1 cellular context compared by ENCODE assay signal in the genomic region with DNA sequence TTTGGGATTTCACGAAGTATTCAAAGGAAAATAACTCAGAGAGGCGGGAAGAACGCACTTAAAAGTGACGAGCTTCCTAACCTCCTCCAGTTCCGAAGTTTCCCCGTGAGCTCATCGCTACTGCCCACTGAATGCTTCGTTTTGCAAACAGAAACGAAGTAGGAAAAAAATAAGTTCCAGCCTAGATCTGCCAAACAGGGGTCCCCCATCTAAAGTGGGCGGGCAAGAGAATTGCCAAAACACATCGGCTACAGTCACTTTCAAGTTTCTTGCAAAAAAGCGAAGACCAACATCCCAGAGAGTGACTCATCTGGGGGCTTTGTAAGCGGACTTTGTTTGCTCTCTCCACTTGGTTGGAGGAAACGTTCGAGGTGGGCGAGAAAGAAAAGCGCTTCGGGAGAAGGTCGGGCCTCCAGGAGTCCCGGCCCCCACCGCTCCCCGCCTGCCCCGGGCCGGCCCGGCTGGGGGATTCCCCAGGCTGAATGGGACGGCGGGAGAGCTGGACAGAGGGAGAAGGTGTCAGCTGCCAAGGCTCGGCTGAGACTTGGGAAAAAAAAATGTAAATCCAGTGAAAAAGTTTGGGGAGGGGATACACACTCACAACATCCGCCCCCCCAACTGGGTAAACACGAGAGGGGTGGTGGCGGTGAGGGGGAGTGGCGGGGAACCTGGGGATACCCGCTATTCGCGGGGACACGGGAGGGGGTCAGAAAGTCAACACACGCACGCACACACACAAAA.
TF ChIP-seq lines count a peak whose summit lies in the region.

No MANE protein-coding gene starts in this region.

TF ChIP-seq in HepG2, 621 proteins besides CTCF, POLR2A, EP300 and RAD21 (continued from another document and continues in another):
- TF ChIP-seq, protein P1, sequence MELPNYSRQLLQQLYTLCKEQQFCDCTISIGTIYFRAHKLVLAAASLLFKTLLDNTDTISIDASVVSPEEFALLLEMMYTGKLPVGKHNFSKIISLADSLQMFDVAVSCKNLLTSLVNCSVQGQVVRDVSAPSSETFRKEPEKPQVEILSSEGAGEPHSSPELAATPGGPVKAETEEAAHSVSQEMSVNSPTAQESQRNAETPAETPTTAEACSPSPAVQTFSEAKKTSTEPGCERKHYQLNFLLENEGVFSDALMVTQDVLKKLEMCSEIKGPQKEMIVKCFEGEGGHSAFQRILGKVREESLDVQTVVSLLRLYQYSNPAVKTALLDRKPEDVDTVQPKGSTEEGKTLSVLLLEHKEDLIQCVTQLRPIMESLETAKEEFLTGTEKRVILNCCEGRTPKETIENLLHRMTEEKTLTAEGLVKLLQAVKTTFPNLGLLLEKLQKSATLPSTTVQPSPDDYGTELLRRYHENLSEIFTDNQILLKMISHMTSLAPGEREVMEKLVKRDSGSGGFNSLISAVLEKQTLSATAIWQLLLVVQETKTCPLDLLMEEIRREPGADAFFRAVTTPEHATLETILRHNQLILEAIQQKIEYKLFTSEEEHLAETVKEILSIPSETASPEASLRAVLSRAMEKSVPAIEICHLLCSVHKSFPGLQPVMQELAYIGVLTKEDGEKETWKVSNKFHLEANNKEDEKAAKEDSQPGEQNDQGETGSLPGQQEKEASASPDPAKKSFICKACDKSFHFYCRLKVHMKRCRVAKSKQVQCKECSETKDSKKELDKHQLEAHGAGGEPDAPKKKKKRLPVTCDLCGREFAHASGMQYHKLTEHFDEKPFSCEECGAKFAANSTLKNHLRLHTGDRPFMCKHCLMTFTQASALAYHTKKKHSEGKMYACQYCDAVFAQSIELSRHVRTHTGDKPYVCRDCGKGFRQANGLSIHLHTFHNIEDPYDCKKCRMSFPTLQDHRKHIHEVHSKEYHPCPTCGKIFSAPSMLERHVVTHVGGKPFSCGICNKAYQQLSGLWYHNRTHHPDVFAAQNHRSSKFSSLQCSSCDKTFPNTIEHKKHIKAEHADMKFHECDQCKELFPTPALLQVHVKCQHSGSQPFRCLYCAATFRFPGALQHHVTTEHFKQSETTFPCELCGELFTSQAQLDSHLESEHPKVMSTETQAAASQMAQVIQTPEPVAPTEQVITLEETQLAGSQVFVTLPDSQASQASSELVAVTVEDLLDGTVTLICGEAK (IDR thresholded peaks at IDR 0.05) = no peak
- TF ChIP-seq, protein P1 (CRISPR knock-in tag; IDR thresholded peaks at IDR 0.05) = no peak
- TF ChIP-seq, protein P2, sequence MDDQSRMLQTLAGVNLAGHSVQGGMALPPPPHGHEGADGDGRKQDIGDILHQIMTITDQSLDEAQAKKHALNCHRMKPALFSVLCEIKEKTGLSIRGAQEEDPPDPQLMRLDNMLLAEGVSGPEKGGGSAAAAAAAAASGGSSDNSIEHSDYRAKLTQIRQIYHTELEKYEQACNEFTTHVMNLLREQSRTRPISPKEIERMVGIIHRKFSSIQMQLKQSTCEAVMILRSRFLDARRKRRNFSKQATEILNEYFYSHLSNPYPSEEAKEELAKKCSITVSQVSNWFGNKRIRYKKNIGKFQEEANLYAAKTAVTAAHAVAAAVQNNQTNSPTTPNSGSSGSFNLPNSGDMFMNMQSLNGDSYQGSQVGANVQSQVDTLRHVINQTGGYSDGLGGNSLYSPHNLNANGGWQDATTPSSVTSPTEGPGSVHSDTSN (CRISPR knock-in tag; IDR thresholded peaks at IDR 0.05; ENCODE audit: borderline replicate concordance) = no peak
- TF ChIP-seq, protein P3, sequence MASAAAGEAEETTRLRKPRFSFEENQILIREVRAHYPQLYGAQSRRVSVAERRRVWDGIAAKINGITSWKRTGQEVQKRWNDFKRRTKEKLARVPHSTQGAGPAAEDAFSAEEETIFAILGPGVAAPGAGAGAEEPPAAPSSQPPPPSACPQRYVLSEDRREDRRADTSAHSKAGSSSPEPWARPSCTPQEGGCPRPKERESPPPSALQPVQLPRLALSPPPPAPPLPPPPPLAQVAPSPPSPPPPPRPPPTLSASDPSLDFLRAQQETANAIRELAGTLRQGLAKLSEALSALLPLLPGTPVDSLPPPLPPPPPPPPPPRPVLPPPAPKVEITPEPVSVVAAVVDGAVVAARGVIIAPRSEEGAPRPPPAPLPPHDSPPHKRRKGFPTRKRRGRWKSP (CRISPR knock-in tag; IDR thresholded peaks at IDR 0.05) = peak; percentile 45; the same call in 1 of the 2 replicates
- TF ChIP-seq, protein P4, sequence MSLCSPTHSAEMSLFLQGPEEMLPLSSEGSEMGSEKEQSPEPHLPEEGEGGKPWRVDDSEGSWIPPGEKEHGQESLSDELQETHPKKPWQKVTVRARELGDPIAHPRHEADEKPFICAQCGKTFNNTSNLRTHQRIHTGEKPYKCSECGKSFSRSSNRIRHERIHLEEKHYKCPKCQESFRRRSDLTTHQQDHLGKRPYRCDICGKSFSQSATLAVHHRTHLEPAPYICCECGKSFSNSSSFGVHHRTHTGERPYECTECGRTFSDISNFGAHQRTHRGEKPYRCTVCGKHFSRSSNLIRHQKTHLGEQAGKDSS (CRISPR knock-in tag; IDR thresholded peaks at IDR 0.05; ENCODE audit: borderline replicate concordance, low read depth) = peak; percentile 14; the same call in 1 of the 2 replicates
- TF ChIP-seq MAFF (IDR thresholded peaks at IDR 0.05; ENCODE audit: low read depth, low read length) (no peak), ZNF766 (CRISPR knock-in tag; IDR thresholded peaks at IDR 0.05; ENCODE audit: borderline replicate concordance) (no peak), FOXP1 (IDR thresholded peaks at IDR 0.05) (no peak), FOXP1 (CRISPR knock-in tag; IDR thresholded peaks at IDR 0.05) (no peak; the same call in 1 of the 2 replicates), ZBTB3 (CRISPR knock-in tag; IDR thresholded peaks at IDR 0.05; ENCODE audit: borderline replicate concordance, low read depth) (no peak), KAT7 (CRISPR knock-in tag; IDR thresholded peaks at IDR 0.05; ENCODE audit: borderline replicate concordance) (no peak), ZNF34 (CRISPR knock-in tag; IDR thresholded peaks at IDR 0.05; ENCODE audit: borderline replicate concordance) (0 out of 2 replicates have a peak, but pooled peaks have one; percentile 21), PHF8 (CRISPR knock-in tag; IDR thresholded peaks at IDR 0.05) (no peak), ZNF230 (CRISPR knock-in tag; IDR thresholded peaks at IDR 0.05) (0 out of 2 replicates have a peak, but pooled peaks have one; percentile 13), ELF4 (CRISPR knock-in tag; IDR thresholded peaks at IDR 0.05; ENCODE audit: borderline replicate concordance) (peak; percentile 77), IRX3 (CRISPR knock-in tag; IDR thresholded peaks at IDR 0.05; ENCODE audit: borderline replicate concordance, low read depth) (no peak), ARNT (IDR thresholded peaks at IDR 0.05) (no peak), RXRB (CRISPR knock-in tag; IDR thresholded peaks at IDR 0.05; ENCODE audit: borderline replicate concordance) (no peak), CREM (IDR thresholded peaks at IDR 0.05) (0 out of 2 replicates have a peak, but pooled peaks have one; percentile 22), CREM (CRISPR knock-in tag; IDR thresholded peaks at IDR 0.05) (no peak), RARG (CRISPR knock-in tag; IDR thresholded peaks at IDR 0.05; ENCODE audit: low read depth) (no peak), ZNF530 (CRISPR knock-in tag; IDR thresholded peaks at IDR 0.05; ENCODE audit: low read depth) (no peak), TARDBP (CRISPR knock-in tag; IDR thresholded peaks at IDR 0.05) (no peak), NKX3-1 (CRISPR knock-in tag; IDR thresholded peaks at IDR 0.05) (no peak), NAIF1 (CRISPR knock-in tag; IDR thresholded peaks at IDR 0.05; ENCODE audit: borderline replicate concordance) (no peak), HDAC1 (CRISPR knock-in tag; IDR thresholded peaks at IDR 0.05) (peak; percentile 33; the same call in 1 of the 2 replicates), ZNF670 (CRISPR knock-in tag; IDR thresholded peaks at IDR 0.05; ENCODE audit: borderline replicate concordance) (0 out of 2 replicates have a peak, but pooled peaks have one; percentile 21)
- TF ChIP-seq, protein P5, sequence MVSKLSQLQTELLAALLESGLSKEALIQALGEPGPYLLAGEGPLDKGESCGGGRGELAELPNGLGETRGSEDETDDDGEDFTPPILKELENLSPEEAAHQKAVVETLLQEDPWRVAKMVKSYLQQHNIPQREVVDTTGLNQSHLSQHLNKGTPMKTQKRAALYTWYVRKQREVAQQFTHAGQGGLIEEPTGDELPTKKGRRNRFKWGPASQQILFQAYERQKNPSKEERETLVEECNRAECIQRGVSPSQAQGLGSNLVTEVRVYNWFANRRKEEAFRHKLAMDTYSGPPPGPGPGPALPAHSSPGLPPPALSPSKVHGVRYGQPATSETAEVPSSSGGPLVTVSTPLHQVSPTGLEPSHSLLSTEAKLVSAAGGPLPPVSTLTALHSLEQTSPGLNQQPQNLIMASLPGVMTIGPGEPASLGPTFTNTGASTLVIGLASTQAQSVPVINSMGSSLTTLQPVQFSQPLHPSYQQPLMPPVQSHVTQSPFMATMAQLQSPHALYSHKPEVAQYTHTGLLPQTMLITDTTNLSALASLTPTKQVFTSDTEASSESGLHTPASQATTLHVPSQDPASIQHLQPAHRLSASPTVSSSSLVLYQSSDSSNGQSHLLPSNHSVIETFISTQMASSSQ (IDR thresholded peaks at IDR 0.05; ENCODE audit: low read depth) = no peak
- TF ChIP-seq, protein P5 (CRISPR knock-in tag; IDR thresholded peaks at IDR 0.05; ENCODE audit: borderline replicate concordance) = no peak
- TF ChIP-seq, protein P6, sequence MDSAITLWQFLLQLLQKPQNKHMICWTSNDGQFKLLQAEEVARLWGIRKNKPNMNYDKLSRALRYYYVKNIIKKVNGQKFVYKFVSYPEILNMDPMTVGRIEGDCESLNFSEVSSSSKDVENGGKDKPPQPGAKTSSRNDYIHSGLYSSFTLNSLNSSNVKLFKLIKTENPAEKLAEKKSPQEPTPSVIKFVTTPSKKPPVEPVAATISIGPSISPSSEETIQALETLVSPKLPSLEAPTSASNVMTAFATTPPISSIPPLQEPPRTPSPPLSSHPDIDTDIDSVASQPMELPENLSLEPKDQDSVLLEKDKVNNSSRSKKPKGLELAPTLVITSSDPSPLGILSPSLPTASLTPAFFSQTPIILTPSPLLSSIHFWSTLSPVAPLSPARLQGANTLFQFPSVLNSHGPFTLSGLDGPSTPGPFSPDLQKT (CRISPR knock-in tag; IDR thresholded peaks at IDR 0.05; ENCODE audit: borderline replicate concordance) = no peak
- TF ChIP-seq, protein P7, sequence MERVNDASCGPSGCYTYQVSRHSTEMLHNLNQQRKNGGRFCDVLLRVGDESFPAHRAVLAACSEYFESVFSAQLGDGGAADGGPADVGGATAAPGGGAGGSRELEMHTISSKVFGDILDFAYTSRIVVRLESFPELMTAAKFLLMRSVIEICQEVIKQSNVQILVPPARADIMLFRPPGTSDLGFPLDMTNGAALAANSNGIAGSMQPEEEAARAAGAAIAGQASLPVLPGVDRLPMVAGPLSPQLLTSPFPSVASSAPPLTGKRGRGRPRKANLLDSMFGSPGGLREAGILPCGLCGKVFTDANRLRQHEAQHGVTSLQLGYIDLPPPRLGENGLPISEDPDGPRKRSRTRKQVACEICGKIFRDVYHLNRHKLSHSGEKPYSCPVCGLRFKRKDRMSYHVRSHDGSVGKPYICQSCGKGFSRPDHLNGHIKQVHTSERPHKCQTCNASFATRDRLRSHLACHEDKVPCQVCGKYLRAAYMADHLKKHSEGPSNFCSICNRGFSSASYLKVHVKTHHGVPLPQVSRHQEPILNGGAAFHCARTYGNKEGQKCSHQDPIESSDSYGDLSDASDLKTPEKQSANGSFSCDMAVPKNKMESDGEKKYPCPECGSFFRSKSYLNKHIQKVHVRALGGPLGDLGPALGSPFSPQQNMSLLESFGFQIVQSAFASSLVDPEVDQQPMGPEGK (CRISPR knock-in tag; IDR thresholded peaks at IDR 0.05) = peak; percentile 82
- TF ChIP-seq, protein P8, sequence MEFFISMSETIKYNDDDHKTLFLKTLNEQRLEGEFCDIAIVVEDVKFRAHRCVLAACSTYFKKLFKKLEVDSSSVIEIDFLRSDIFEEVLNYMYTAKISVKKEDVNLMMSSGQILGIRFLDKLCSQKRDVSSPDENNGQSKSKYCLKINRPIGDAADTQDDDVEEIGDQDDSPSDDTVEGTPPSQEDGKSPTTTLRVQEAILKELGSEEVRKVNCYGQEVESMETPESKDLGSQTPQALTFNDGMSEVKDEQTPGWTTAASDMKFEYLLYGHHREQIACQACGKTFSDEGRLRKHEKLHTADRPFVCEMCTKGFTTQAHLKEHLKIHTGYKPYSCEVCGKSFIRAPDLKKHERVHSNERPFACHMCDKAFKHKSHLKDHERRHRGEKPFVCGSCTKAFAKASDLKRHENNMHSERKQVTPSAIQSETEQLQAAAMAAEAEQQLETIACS (CRISPR knock-in tag; IDR thresholded peaks at IDR 0.05) = no peak
